In the genomic region with DNA sequence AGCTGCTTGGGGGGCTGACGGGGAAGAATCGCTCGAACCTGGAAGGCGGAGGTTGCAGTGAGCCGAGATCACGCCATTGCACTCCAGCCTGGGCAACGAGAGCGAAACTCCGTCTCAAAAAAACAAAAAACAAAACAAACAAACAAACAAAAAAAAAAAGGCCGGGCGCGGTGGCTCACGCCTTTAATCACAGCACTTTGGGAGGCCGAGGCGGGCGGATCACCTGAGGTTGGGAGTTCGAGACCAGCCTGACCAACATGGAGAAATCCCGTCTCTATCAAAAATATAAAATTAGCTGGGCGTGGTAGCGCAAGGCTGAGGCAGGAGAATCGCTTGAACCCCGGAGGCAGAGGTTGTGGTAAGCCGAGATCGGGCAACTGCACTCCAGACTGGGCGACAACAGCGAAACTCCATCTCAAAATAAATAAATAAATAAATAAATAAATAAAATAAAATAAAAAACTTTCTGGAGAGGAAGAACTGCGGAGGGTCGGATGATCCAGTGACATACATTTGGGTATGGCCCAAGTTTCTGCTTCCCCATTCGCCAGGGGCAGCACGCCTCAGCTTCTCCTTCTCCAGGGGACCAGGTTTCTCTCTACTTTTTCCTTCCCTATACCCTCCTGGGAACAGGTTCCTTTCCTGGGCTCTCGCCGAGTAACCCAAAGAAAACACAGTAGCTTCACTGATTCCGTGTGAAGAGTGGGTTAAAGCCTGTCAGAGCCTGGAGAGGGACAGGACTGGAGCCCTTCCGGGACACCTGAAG, we compare ENCODE assay signal across 8 cellular contexts. TPM values are rescaled to one million over a fixed set of nuclear protein-coding genes. Genes with fewer than 3 reads are reported as not detected.
DNase-seq lines count a peak whose midpoint lies in the region; TF ChIP-seq lines count a peak whose summit lies in the region.
"Not testable (repeated sequence)": the region's sequence is repeated elsewhere in the genome, so short reads cannot be mapped to it uniquely, and the experiment has no call there.

No MANE protein-coding gene starts in this region.

- H3K27me3 Mint-ChIP-seq in activated naive CD8-positive, alpha-beta T cell treated with anti-CD3 and anti-CD28 coated beads for 36 hours = not testable (repeated sequence)

- H4K20me1 ChIP-seq in DOHH2 (ENCODE audit: control insufficient read depth, insufficient read depth, low read depth, low read length) = not testable (repeated sequence)

- H3K4me1 ChIP-seq in DOHH2 (ENCODE audit: control insufficient read depth, low read length) (peaks cover 26% of the 10 kb centered on the region), neutrophil (ENCODE audit: control insufficient read depth in 1 of 2, insufficient read depth in 1 of 2, low read depth in 1 of 2, low read length in 1 of 2) (peaks cover 19 to 22% of the 10 kb centered on the region in 2 experiments), thyroid gland (peaks cover 11 to 22% of the 10 kb centered on the region in 2 donors)

- H3K9me2 ChIP-seq in DOHH2 (replicated peaks; ENCODE audit: control insufficient read depth, low read length) = not testable (repeated sequence)

- peaks cover 52% of the 10 kb centered on the region for H3K79me2 ChIP-seq in DOHH2 (ENCODE audit: control insufficient read depth, low read length)

- peak overlapping the region; percentile 70 for H3K9ac ChIP-seq in SK-N-MC (ENCODE audit: insufficient read length)

- H3K27me3 ChIP-seq in DOHH2 (ENCODE audit: control insufficient read depth, low read length); neutrophil; thyroid gland: not testable (repeated sequence)

- WGBS in thyroid gland, 2 donors = 61 to 64% methylated on average over 34 of the region's 34 CpGs

- H3K4me1 Mint-ChIP-seq in activated naive CD8-positive, alpha-beta T cell treated with anti-CD3 and anti-CD28 coated beads for 36 hours = peaks cover 39% of the 10 kb centered on the region

- not testable (repeated sequence) for H3K9me3 ChIP-seq in DOHH2 (ENCODE audit: control insufficient read depth, insufficient read depth, low read length); SK-N-MC (ENCODE audit: low read depth, low read length); neutrophil; thyroid gland

- not testable (repeated sequence) for H3K9me3 Mint-ChIP-seq in activated naive CD8-positive, alpha-beta T cell treated with anti-CD3 and anti-CD28 coated beads for 36 hours

- TF ChIP-seq POLR2A in thyroid gland (IDR thresholded peaks at IDR 0.05) = not testable (repeated sequence)

- not testable (repeated sequence) for TF ChIP-seq CTCF in DOHH2 (IDR thresholded peaks at IDR 0.05; ENCODE audit: low read depth, low read length, poor library complexity, severe bottlenecking); epithelial cell of esophagus (IDR thresholded peaks at IDR 0.05; ENCODE audit: insufficient read depth, low read depth, low read length, missing control alignments); neutrophil (IDR thresholded peaks at IDR 0.05); thyroid gland (IDR thresholded peaks at IDR 0.05)

- not testable (repeated sequence) for H3K36me3 Mint-ChIP-seq in activated naive CD8-positive, alpha-beta T cell treated with anti-CD3 and anti-CD28 coated beads for 36 hours

- H3K4me3 ChIP-seq in DOHH2 (ENCODE audit: low read length) (peak overlapping the region; percentile 95), SK-N-MC (peak overlapping the region; percentile 83), epithelial cell of esophagus (ENCODE audit: low read length) (peak overlapping the region; percentile 92), neutrophil (ENCODE audit: low read depth in 1 of 2, low read length in 1 of 2) (peak overlapping the region; percentile 83 to 90), thyroid gland (replicated peaks in 1 of 3) (peak overlapping the region; percentile 57 to 88 (median 80))

- DNase-seq in Kasumi-1 (lab: John Stamatoyannopoulos, UW) (peak; percentile 70 to 87), epithelial cell of esophagus (ENCODE audit: low read depth) (peak; percentile 22), kidney glomerular epithelial cell (lab: John Stamatoyannopoulos, UW) (peak; percentile 54)
- DNase-seq in SK-N-MC (ENCODE audit: low read depth, low spot score); activated naive CD8-positive, alpha-beta T cell treated with anti-CD3 and anti-CD28 coated beads for 36 hours; thyroid gland: not testable (repeated sequence)

- H3K27ac ChIP-seq in DOHH2 (ENCODE audit: low read depth, low read length) (peak overlapping the region; percentile 21), neutrophil (peak overlapping the region; percentile 91), thyroid gland (peak overlapping the region; percentile 63 to 96 (median 76))
- not testable (repeated sequence) for H3K27ac ChIP-seq in SK-N-MC

- peak overlapping the region; percentile 97 for H3K4me3 Mint-ChIP-seq in activated naive CD8-positive, alpha-beta T cell treated with anti-CD3 and anti-CD28 coated beads for 36 hours

- H3F3A ChIP-seq in DOHH2 (ENCODE audit: control insufficient read depth, insufficient read depth) = not testable (repeated sequence)

- peak overlapping the region; percentile 89 for H3K27ac Mint-ChIP-seq in activated naive CD8-positive, alpha-beta T cell treated with anti-CD3 and anti-CD28 coated beads for 36 hours

- intact Hi-C loops in thyroid gland (cut with DNase I) = not testable (repeated sequence)

- H3K4me2 ChIP-seq in DOHH2 (ENCODE audit: low read length) = peak overlapping the region; percentile 74

- not testable (repeated sequence) for H3K36me3 ChIP-seq in DOHH2 (ENCODE audit: control insufficient read depth, low read length); SK-N-MC (ENCODE audit: insufficient read depth, low read length); neutrophil; thyroid gland

RNA-seq across cellular contexts. Expression of gene ARMH3, which starts 0.9 kb away (rescaled TPM):
- total RNA-seq in activated naive CD8-positive, alpha-beta T cell treated with anti-CD3 and anti-CD28 coated beads for 36 hours = 10 to 100 TPM; 21.5 to 21.9 TPM
- total RNA-seq in thyroid gland = 10 to 100 TPM; 14.2 to 21.2 (median 18.3) TPM

RNA-seq across cellular contexts. Expression of gene HPS6, which starts 10.1 kb away (rescaled TPM):
- total RNA-seq in activated naive CD8-positive, alpha-beta T cell treated with anti-CD3 and anti-CD28 coated beads for 36 hours = 10 to 100 TPM; 21.2 to 21.3 TPM
- total RNA-seq in thyroid gland = 10 to 100 TPM; 18.7 to 28.5 (median 23.8) TPM
